ENCODE assay signal across 1 cellular context in the genomic region with DNA sequence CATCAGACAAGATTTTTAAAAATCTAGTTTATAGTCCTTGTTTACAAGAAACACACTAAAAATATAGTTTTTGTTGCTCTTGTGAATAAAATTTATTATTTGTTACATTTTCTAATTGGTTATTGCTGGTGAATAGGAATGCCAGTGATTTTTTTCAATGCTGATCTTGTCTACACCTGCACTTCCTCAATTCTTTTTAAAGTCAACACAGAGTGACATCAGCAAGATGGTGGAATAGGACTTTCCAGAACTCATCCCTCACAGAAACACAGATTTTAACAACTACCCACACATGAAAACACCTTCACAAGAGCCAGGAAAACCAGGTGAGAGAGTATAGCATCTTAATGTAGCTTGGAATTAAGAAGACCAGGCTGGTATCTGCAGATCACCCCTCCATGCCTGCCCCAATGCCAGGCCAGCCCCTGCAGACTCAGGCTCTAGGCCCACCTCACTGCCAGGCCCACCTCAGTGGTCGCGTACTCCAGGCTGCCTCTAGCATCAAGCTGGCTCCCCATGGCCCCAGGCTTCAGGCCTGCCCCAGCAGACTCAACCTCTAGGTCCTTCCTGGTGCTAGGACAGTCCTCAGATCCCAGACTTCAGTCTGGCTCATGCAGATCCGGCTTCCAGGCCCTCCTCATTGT.
TF ChIP-seq lines count a peak whose summit lies in the region.

No MANE protein-coding gene starts in this region.

TF ChIP-seq in H1, 55 proteins besides CTCF, POLR2A, EP300 and RAD21:
- TF ChIP-seq SRF (IDR thresholded peaks at IDR 0.05; ENCODE audit: low read depth, low read length) (no peak), BACH1 (IDR thresholded peaks at IDR 0.05; ENCODE audit: low read length) (no peak), SIRT6 (IDR thresholded peaks at IDR 0.05; ENCODE audit: low read length) (no peak), PHF8 (conservative IDR thresholded peaks at IDR 0.05; ENCODE audit: low read depth, low read length) (no peak), EGR1 (IDR thresholded peaks at IDR 0.05; ENCODE audit: borderline replicate concordance, low read depth, low read length) (no peak)
